ENCODE assay signal across 9 cellular contexts in the genomic region with DNA sequence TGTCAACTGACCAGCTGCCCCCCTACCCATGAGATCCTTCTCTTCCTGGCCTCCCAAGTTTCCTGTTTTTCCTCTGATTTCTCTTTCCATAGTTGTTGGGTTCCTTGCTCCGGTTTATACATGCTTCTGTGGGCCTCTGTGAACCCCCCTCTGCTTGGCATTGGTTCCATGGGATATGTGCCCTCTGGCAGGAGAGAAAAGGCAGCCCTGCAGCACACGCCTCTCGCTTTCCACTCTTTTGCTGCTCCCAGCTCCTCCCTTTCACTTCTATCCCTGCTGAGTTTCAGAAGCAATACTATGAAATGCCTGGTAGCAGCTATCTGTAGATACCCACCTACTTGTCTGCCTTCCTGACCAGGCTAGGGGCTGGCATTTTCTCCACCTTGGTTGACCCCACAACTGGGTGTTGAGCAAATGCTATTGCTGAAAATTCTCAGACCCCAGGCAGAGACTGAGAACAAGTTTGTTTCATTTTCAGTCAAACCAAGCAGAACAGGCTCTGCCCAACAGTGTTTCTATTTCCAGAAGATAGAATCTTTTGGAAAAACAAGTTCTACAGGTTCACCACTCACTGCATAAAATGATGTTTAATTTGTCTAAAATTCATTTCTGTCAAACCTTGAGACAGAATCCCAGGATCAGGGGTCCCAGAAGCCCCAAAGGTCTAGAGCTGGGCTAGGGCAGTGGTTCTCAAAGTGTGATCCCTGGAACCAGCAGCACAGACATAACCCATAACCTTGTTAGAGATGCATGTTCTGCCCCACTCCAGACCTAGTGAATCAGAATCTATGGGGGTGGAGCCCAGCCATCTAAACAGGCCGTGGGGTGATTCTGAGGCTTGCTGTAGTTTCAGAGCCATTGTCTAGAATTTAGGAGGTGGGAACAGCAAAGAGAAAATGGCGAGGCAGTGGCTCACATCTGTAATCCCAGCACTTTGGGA. TPM values are rescaled to one million over a fixed set of nuclear protein-coding genes. Genes with fewer than 3 reads are reported as not detected.
A peak's percentile ranks its signal among the peaks of the same experiment; 100 is the strongest.
DNase-seq lines count a peak whose midpoint lies in the region; ATAC-seq and TF ChIP-seq lines count a peak whose summit lies in the region.
"Had no signal": no experiment of that assay in that cellular context is flagged by ENCODE, and none has a peak within 500 bp of the region (broad histone marks: within the 10 kb centered on the region; RNA-seq: fewer than 3 reads in every experiment).

No MANE protein-coding gene starts in this region.

- H3K27ac Mint-ChIP-seq in activated CD4-positive, alpha-beta T cell treated with anti-CD3 and anti-CD28 coated beads, Interleukin-2, amount 10 ng/mL, durations not matched to agents 24 days and 14 days: peak overlapping the region; percentile 79
- H3K27ac Mint-ChIP-seq in activated T-helper 2 cell treated with anti-CD3 and anti-CD28 coated beads, Interferon-gamma antibody, Interleukin-2, Interleukin-4, amounts not matched to agents 10 μg/mL and 5 μg/mL and 100 μg/mL, durations not matched to agents 14 hours and 24 hours and 36 hours: peak overlapping the region; percentile 74
- peak overlapping the region; percentile 48 for H3K27ac Mint-ChIP-seq in memory B cell

- H3K4me1 ChIP-seq in thyroid gland: peaks cover 48 to 73% of the 10 kb centered on the region in 2 donors
- H3K4me1 ChIP-seq in ovary (ENCODE audit: insufficient read depth): peaks cover 4% of the 10 kb centered on the region

- H3K36me3 ChIP-seq in thyroid gland (peaks cover 0 to 8% of the 10 kb centered on the region in 2 donors), ovary (no peaks in the 10 kb centered on the region)

- no peak for DNase-seq in activated CD4-positive, alpha-beta T cell treated with anti-CD3 and anti-CD28 coated beads, Interleukin-2, amount 10 ng/mL, durations not matched to agents 24 days and 14 days
- DNase-seq in activated CD4-positive, alpha-beta T cell treated with anti-CD3 and anti-CD28 coated beads for 48 hours: no peak
- no peak for DNase-seq in activated T-helper 2 cell treated with anti-CD3 and anti-CD28 coated beads, Interferon-gamma antibody, Interleukin-2, Interleukin-4, amounts not matched to agents 10 μg/mL and 5 μg/mL and 100 μg/mL, durations not matched to agents 14 hours and 24 hours and 36 hours (ENCODE audit: low spot score)
- DNase-seq in memory B cell (ENCODE audit: low spot score in 2 of 2): no peak
- peak; percentile 72 to 79 for DNase-seq in thyroid gland
- DNase-seq in ovary: no peak
- no peak for DNase-seq in NCI-H2081 treated with DMSO at 0.1 percent for 48 hours (lab: John Stamatoyannopoulos, UW)
- DNase-seq in NK-92 (lab: John Stamatoyannopoulos, UW; ENCODE audit: unreplicated experiment): no peak
- DNase-seq: Kasumi-1 had no signal

- H3K4me3 ChIP-seq in thyroid gland (replicated peaks in 1 of 3): no peak overlapping the region
- H3K4me3 ChIP-seq in ovary: no peak overlapping the region

- H3K4me1 Mint-ChIP-seq in activated CD4-positive, alpha-beta T cell treated with anti-CD3 and anti-CD28 coated beads, Interleukin-2, amount 10 ng/mL, durations not matched to agents 24 days and 14 days: peaks cover 27% of the 10 kb centered on the region
- H3K4me1 Mint-ChIP-seq in activated T-helper 2 cell treated with anti-CD3 and anti-CD28 coated beads, Interferon-gamma antibody, Interleukin-2, Interleukin-4, amounts not matched to agents 10 μg/mL and 5 μg/mL and 100 μg/mL, durations not matched to agents 14 hours and 24 hours and 36 hours (ENCODE audit: low read depth): peaks cover 13% of the 10 kb centered on the region
- H3K4me1 Mint-ChIP-seq in memory B cell: peaks cover 12% of the 10 kb centered on the region

- TF ChIP-seq EP300 in ovary (IDR thresholded peaks at IDR 0.05): no peak

- H3K4me3 Mint-ChIP-seq in activated CD4-positive, alpha-beta T cell treated with anti-CD3 and anti-CD28 coated beads, Interleukin-2, amount 10 ng/mL, durations not matched to agents 24 days and 14 days: no peak overlapping the region
- no peak overlapping the region for H3K4me3 Mint-ChIP-seq in activated T-helper 2 cell treated with anti-CD3 and anti-CD28 coated beads, Interferon-gamma antibody, Interleukin-2, Interleukin-4, amounts not matched to agents 10 μg/mL and 5 μg/mL and 100 μg/mL, durations not matched to agents 14 hours and 24 hours and 36 hours (ENCODE audit: low read depth)
- no peak overlapping the region for H3K4me3 Mint-ChIP-seq in memory B cell

- no peaks in the 10 kb centered on the region for H3K27me3 ChIP-seq in thyroid gland
- H3K27me3 ChIP-seq in ovary: no peaks in the 10 kb centered on the region

- H3K27ac ChIP-seq in thyroid gland: peak overlapping the region; percentile 95 to 98 (median 96)
- peak overlapping the region in 1 of 2 donors; percentile 57 for H3K27ac ChIP-seq in ovary

- TF ChIP-seq POLR2A in thyroid gland (IDR thresholded peaks at IDR 0.05) (peak in 1 of 2 donors; percentile 36), ovary (IDR thresholded peaks at IDR 0.05) (no peak)

- TF ChIP-seq CTCF in thyroid gland (IDR thresholded peaks at IDR 0.05) (no peak), ovary (IDR thresholded peaks at IDR 0.05) (no peak)

- WGBS in thyroid gland, 2 donors: 32 to 35% methylated on average over 5 of the region's 5 CpGs
- 34 to 42% (median 41%) methylated on average over 5 of the region's 5 CpGs for WGBS in ovary, 3 donors

- H3K36me3 Mint-ChIP-seq in activated CD4-positive, alpha-beta T cell treated with anti-CD3 and anti-CD28 coated beads, Interleukin-2, amount 10 ng/mL, durations not matched to agents 24 days and 14 days (ENCODE audit: low read depth): peaks cover 43% of the 10 kb centered on the region
- H3K36me3 Mint-ChIP-seq in activated T-helper 2 cell treated with anti-CD3 and anti-CD28 coated beads, Interferon-gamma antibody, Interleukin-2, Interleukin-4, amounts not matched to agents 10 μg/mL and 5 μg/mL and 100 μg/mL, durations not matched to agents 14 hours and 24 hours and 36 hours (ENCODE audit: low read depth): peaks cover 61% of the 10 kb centered on the region
- peaks cover 40% of the 10 kb centered on the region for H3K36me3 Mint-ChIP-seq in memory B cell

- intact Hi-C loops in activated CD4-positive, alpha-beta T cell treated with anti-CD3 and anti-CD28 coated beads, Interleukin-2, amount 10 ng/mL, durations not matched to agents 24 days and 14 days (cut with micrococcal nuclease): no loop called here
- intact Hi-C loops in activated T-helper 2 cell treated with anti-CD3 and anti-CD28 coated beads, Interferon-gamma antibody, Interleukin-2, Interleukin-4, amounts not matched to agents 10 μg/mL and 5 μg/mL and 100 μg/mL, durations not matched to agents 14 hours and 24 hours and 36 hours (cut with micrococcal nuclease): no loop called here
- intact Hi-C loops in thyroid gland (cut with DNase I) (no loop called here), ovary (cut with DNase I) (no loop called here)

- no peaks in the 10 kb centered on the region for H3K27me3 Mint-ChIP-seq in activated CD4-positive, alpha-beta T cell treated with anti-CD3 and anti-CD28 coated beads, Interleukin-2, amount 10 ng/mL, durations not matched to agents 24 days and 14 days
- no peaks in the 10 kb centered on the region for H3K27me3 Mint-ChIP-seq in activated T-helper 2 cell treated with anti-CD3 and anti-CD28 coated beads, Interferon-gamma antibody, Interleukin-2, Interleukin-4, amounts not matched to agents 10 μg/mL and 5 μg/mL and 100 μg/mL, durations not matched to agents 14 hours and 24 hours and 36 hours (ENCODE audit: low read depth)
- H3K27me3 Mint-ChIP-seq in memory B cell: no peaks in the 10 kb centered on the region

- no peaks in the 10 kb centered on the region for H3K9me3 Mint-ChIP-seq in activated CD4-positive, alpha-beta T cell treated with anti-CD3 and anti-CD28 coated beads, Interleukin-2, amount 10 ng/mL, durations not matched to agents 24 days and 14 days
- H3K9me3 Mint-ChIP-seq in activated T-helper 2 cell treated with anti-CD3 and anti-CD28 coated beads, Interferon-gamma antibody, Interleukin-2, Interleukin-4, amounts not matched to agents 10 μg/mL and 5 μg/mL and 100 μg/mL, durations not matched to agents 14 hours and 24 hours and 36 hours: no peaks in the 10 kb centered on the region
- H3K9me3 Mint-ChIP-seq in memory B cell: no peaks in the 10 kb centered on the region

- H3K9me3 ChIP-seq in thyroid gland (no peaks in the 10 kb centered on the region), ovary (no peaks in the 10 kb centered on the region)

- no peak for ATAC-seq in memory B cell (ENCODE audit: low read depth)

RNA-seq across cellular contexts. Expression of gene CAPG, which starts 13.4 kb away (rescaled TPM):
- 51.6 and 63.6 TPM in 2 replicates for total RNA-seq in activated CD4-positive, alpha-beta T cell treated with anti-CD3 and anti-CD28 coated beads, Interleukin-2, amount 10 ng/mL, durations not matched to agents 24 days and 14 days
- total RNA-seq in activated T-helper 2 cell treated with anti-CD3 and anti-CD28 coated beads, Interferon-gamma antibody, Interleukin-2, Interleukin-4, amounts not matched to agents 10 μg/mL and 5 μg/mL and 100 μg/mL, durations not matched to agents 14 hours and 24 hours and 36 hours: 145 and 146 TPM in 2 replicates
- total RNA-seq in thyroid gland (100 to 1,000 TPM; 155 to 257 (median 225) TPM), ovary (10 to 100 TPM in 6 of 7 donors, 1 to 10 TPM in 1; 6.8 to 97.8 (median 23.6) TPM)
- polyA plus RNA-seq in ovary: 10 to 100 TPM in 1 of 2 donors, 1 to 10 TPM in 1; 9.8 to 12.3 TPM

RNA-seq across cellular contexts. Expression of gene SH2D6, which starts 21.7 kb away (rescaled TPM):
- 0.69 and 0.96 TPM in 2 replicates for total RNA-seq in activated CD4-positive, alpha-beta T cell treated with anti-CD3 and anti-CD28 coated beads, Interleukin-2, amount 10 ng/mL, durations not matched to agents 24 days and 14 days
- 0.48 and 1.3 TPM in 2 replicates for total RNA-seq in activated T-helper 2 cell treated with anti-CD3 and anti-CD28 coated beads, Interferon-gamma antibody, Interleukin-2, Interleukin-4, amounts not matched to agents 10 μg/mL and 5 μg/mL and 100 μg/mL, durations not matched to agents 14 hours and 24 hours and 36 hours
- total RNA-seq in thyroid gland (1 to 10 TPM; 1.6 to 9.0 (median 4.1) TPM), ovary (1 to 10 TPM in 1 of 7 donors, under 1 TPM in 2, not detected in 4; 0.35 to 1.9 (median 0.48) TPM)
- polyA plus RNA-seq in ovary: under 1 TPM in 1 of 2 donors, not detected in 1; 0.12 TPM

RNA-seq across cellular contexts. Expression of gene ELMOD3, which starts 42.2 kb away (rescaled TPM):
- 16.7 and 18.2 TPM in 2 replicates for total RNA-seq in activated CD4-positive, alpha-beta T cell treated with anti-CD3 and anti-CD28 coated beads, Interleukin-2, amount 10 ng/mL, durations not matched to agents 24 days and 14 days
- 17.0 and 18.9 TPM in 2 replicates for total RNA-seq in activated T-helper 2 cell treated with anti-CD3 and anti-CD28 coated beads, Interferon-gamma antibody, Interleukin-2, Interleukin-4, amounts not matched to agents 10 μg/mL and 5 μg/mL and 100 μg/mL, durations not matched to agents 14 hours and 24 hours and 36 hours
- total RNA-seq in thyroid gland: 10 to 100 TPM; 23.4 to 34.5 (median 31.4) TPM
- 10 to 100 TPM; 13.0 to 23.0 (median 15.2) TPM for total RNA-seq in ovary
- 10 to 100 TPM; 17.6 to 21.6 TPM for polyA plus RNA-seq in ovary

RNA-seq across cellular contexts. Expression of gene RETSAT, which starts 42.5 kb away (rescaled TPM):
- total RNA-seq in activated CD4-positive, alpha-beta T cell treated with anti-CD3 and anti-CD28 coated beads, Interleukin-2, amount 10 ng/mL, durations not matched to agents 24 days and 14 days: 21.0 and 25.0 TPM in 2 replicates
- total RNA-seq in activated T-helper 2 cell treated with anti-CD3 and anti-CD28 coated beads, Interferon-gamma antibody, Interleukin-2, Interleukin-4, amounts not matched to agents 10 μg/mL and 5 μg/mL and 100 μg/mL, durations not matched to agents 14 hours and 24 hours and 36 hours: 26.3 and 29.6 TPM in 2 replicates
- total RNA-seq in thyroid gland: 100 to 1,000 TPM in 3 of 4 donors, 10 to 100 TPM in 1; 88.2 to 253 (median 182) TPM
- total RNA-seq in ovary: 10 to 100 TPM; 13.4 to 29.4 (median 25.1) TPM
- polyA plus RNA-seq in ovary: 10 to 100 TPM; 16.2 to 24.8 TPM

Comparison
In these comparisons a context has a peak if more than half of its experiments do, and no peak if none do; other contexts are left out.
1. DNase-seq: peak in thyroid gland (2 of 2); none in activated CD4-positive, alpha-beta T cell treated with anti-CD3 and anti-CD28 coated beads, Interleukin-2, amount 10 ng/mL, durations not matched to agents 24 days and 14 days (single experiment), activated CD4-positive, alpha-beta T cell treated with anti-CD3 and anti-CD28 coated beads for 48 hours (single experiment), activated T-helper 2 cell treated with anti-CD3 and anti-CD28 coated beads, Interferon-gamma antibody, Interleukin-2, Interleukin-4, amounts not matched to agents 10 μg/mL and 5 μg/mL and 100 μg/mL, durations not matched to agents 14 hours and 24 hours and 36 hours (single experiment), memory B cell (0 of 2), ovary (0 of 5), NCI-H2081 treated with DMSO at 0.1 percent for 48 hours (single experiment) and NK-92 (single experiment).
2. Peak in every context shown above with its lines, with median percentiles within 50 percentile points of each other: H3K27ac Mint-ChIP-seq.